Comparison of ENCODE assay signal across 16 cellular contexts in the genomic region with DNA sequence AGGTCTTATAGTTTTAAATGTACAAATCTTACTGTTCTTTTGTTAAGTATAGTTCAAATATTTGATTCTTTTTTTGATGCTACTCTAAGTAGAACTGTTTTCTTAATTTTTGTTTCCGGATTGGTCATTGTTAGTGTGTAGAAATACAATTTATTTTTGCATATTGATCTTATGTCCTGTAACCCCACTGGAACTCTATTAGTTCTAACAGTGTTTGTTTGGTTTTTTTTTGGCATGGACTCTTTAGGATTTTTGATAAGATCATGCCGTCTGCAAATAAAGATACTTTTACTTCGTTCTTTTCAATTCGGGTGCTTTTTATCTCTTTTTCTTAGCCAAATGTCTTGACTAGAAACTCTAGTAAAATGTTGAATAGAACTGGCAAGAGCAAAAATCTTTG. TPM values are rescaled to one million over a fixed set of nuclear protein-coding genes. Genes with fewer than 3 reads are reported as not detected.
A peak's percentile ranks its signal among the peaks of the same experiment; 100 is the strongest.
DNase-seq lines count a peak whose midpoint lies in the region; ATAC-seq, FAIRE-seq and TF ChIP-seq lines count a peak whose summit lies in the region.
"Had no signal": no experiment of that assay in that cellular context is flagged by ENCODE, and none has a peak within 500 bp of the region (broad histone marks: within the 10 kb centered on the region; RNA-seq: fewer than 3 reads in every experiment).

No MANE protein-coding gene starts in this region.

- H3K27me3 ChIP-seq in CD4-positive, alpha-beta T cell (ENCODE audit: control insufficient read depth, insufficient read depth, low read length): no peaks in the 10 kb centered on the region

- intact Hi-C loops in CD4-positive, alpha-beta T cell (cut with DNase I, micrococcal nuclease): no loop called here

- peak overlapping the region; percentile 56 for H3K27ac Mint-ChIP-seq in activated T-cell treated with anti-CD3 and anti-CD28 coated beads, Interleukin-2, amount 50 U/mL, for 72 hours
- peak overlapping the region; percentile 18 for H3K27ac Mint-ChIP-seq in CD4-positive, alpha-beta T cell
- H3K27ac Mint-ChIP-seq: CD8-positive, alpha-beta T cell had no signal

- FAIRE-seq in colon (lab: Jason Lieb, UNC): peak; percentile 88
- FAIRE-seq: GM12892, H54 had no signal

- H3K27ac ChIP-seq in CD4-positive, alpha-beta T cell (ENCODE audit: low read depth, low read length): no peak overlapping the region

- no peaks in the 10 kb centered on the region for H3K4me1 Mint-ChIP-seq in activated T-cell treated with anti-CD3 and anti-CD28 coated beads, Interleukin-2, amount 50 U/mL, for 72 hours (ENCODE audit: low read depth)
- H3K4me1 Mint-ChIP-seq in activated T-cell treated with anti-CD3 and anti-CD28 coated beads, Interleukin-2, amount 50 U/mL, for 4 hours (ENCODE audit: low read depth): no peaks in the 10 kb centered on the region
- no peaks in the 10 kb centered on the region for H3K4me1 Mint-ChIP-seq in CD4-positive, alpha-beta T cell (ENCODE audit: low read depth)

- no peaks in the 10 kb centered on the region for H3K9me3 Mint-ChIP-seq in activated T-cell treated with anti-CD3 and anti-CD28 coated beads, Interleukin-2, amount 50 U/mL, for 72 hours
- H3K9me3 Mint-ChIP-seq in activated T-cell treated with anti-CD3 and anti-CD28 coated beads, Interleukin-2, amount 50 U/mL, for 4 hours: no peaks in the 10 kb centered on the region
- H3K9me3 Mint-ChIP-seq in CD4-positive, alpha-beta T cell: no peaks in the 10 kb centered on the region
- H3K9me3 Mint-ChIP-seq: CD8-positive, alpha-beta T cell had no signal

- DNase-seq in activated T-cell treated with anti-CD3 and anti-CD28 coated beads, Interleukin-2, amount 50 U/mL, for 72 hours: no peak
- DNase-seq in activated T-cell treated with anti-CD3 and anti-CD28 coated beads, Interleukin-2, amount 50 U/mL, for 4 hours: no peak
- no peak for DNase-seq in CD4-positive, alpha-beta T cell
- no peak for DNase-seq in SKM-1 (lab: John Stamatoyannopoulos, UW; ENCODE audit: unreplicated experiment)
- no peak for DNase-seq in activated CD4-positive, alpha-beta T cell treated with anti-CD3 and anti-CD28 coated beads, Interleukin-2, amount 50 U/mL, for 4 hours
- DNase-seq: 8988T; C1 segment of cervical spinal cord; Caco-2; CD8-positive, alpha-beta T cell; DMS153; DND-41; GOT3; HCEC 1CT had no signal

- H3K27me3 Mint-ChIP-seq in activated T-cell treated with anti-CD3 and anti-CD28 coated beads, Interleukin-2, amount 50 U/mL, for 72 hours (ENCODE audit: low read depth): no peaks in the 10 kb centered on the region
- H3K27me3 Mint-ChIP-seq in activated T-cell treated with anti-CD3 and anti-CD28 coated beads, Interleukin-2, amount 50 U/mL, for 4 hours (ENCODE audit: low read depth): no peaks in the 10 kb centered on the region
- no peaks in the 10 kb centered on the region for H3K27me3 Mint-ChIP-seq in CD4-positive, alpha-beta T cell

- H3K4me3 Mint-ChIP-seq in activated T-cell treated with anti-CD3 and anti-CD28 coated beads, Interleukin-2, amount 50 U/mL, for 72 hours: no peak overlapping the region
- H3K4me3 Mint-ChIP-seq in activated T-cell treated with anti-CD3 and anti-CD28 coated beads, Interleukin-2, amount 50 U/mL, for 4 hours: no peak overlapping the region
- H3K4me3 Mint-ChIP-seq in CD4-positive, alpha-beta T cell: no peak overlapping the region
- H3K4me3 Mint-ChIP-seq: CD8-positive, alpha-beta T cell had no signal

- no peak for ATAC-seq in activated T-cell treated with anti-CD3 and anti-CD28 coated beads, Interleukin-2, amount 50 U/mL, for 72 hours (replicated peaks in 1 of 2)
- ATAC-seq in activated T-cell treated with anti-CD3 and anti-CD28 coated beads, Interleukin-2, amount 50 U/mL, for 4 hours: no peak
- no peak for ATAC-seq in CD4-positive, alpha-beta T cell (ENCODE audit: poor library complexity)
- ATAC-seq: CD8-positive, alpha-beta T cell had no signal

- no peak for TF ChIP-seq CTCF in CD4-positive, alpha-beta T cell (IDR thresholded peaks at IDR 0.05)

- H3K9me3 ChIP-seq in CD4-positive, alpha-beta T cell (ENCODE audit: control insufficient read depth, low read length): no peaks in the 10 kb centered on the region
- H3K9me3 ChIP-seq: Caco-2 had no signal

- H3K36me3 Mint-ChIP-seq in activated T-cell treated with anti-CD3 and anti-CD28 coated beads, Interleukin-2, amount 50 U/mL, for 72 hours (ENCODE audit: insufficient read depth in 2 of 2): peaks cover 4 to 13% of the 10 kb centered on the region in 2 donors
- peaks cover 61% of the 10 kb centered on the region for H3K36me3 Mint-ChIP-seq in activated T-cell treated with anti-CD3 and anti-CD28 coated beads, Interleukin-2, amount 50 U/mL, for 4 hours (ENCODE audit: insufficient read depth)
- peaks cover 96% of the 10 kb centered on the region for H3K36me3 Mint-ChIP-seq in CD4-positive, alpha-beta T cell (ENCODE audit: low read depth)

- CTCF ChIA-PET in CD4-positive, alpha-beta T cell (lab: Charles Lee): no interaction called here

- POLR2A ChIA-PET in CD4-positive, alpha-beta T cell (lab: Charles Lee): no interaction called here

RNA-seq across cellular contexts. Expression of gene GDAP2, which starts 26.5 kb away (rescaled TPM):
- 10 to 100 TPM; 27.9 to 28.4 TPM for total RNA-seq in activated T-cell treated with anti-CD3 and anti-CD28 coated beads, Interleukin-2, amount 50 U/mL, for 72 hours
- total RNA-seq in activated T-cell treated with anti-CD3 and anti-CD28 coated beads, Interleukin-2, amount 50 U/mL, for 4 hours: 10 to 100 TPM; 18.6 to 24.4 (median 22.2) TPM
- 10 to 100 TPM; 18.1 to 18.9 TPM for total RNA-seq in CD4-positive, alpha-beta T cell

RNA-seq across cellular contexts. Expression of gene WDR3, which starts 26.6 kb away (rescaled TPM):
- 10 to 100 TPM; 28.8 to 36.2 TPM for total RNA-seq in activated T-cell treated with anti-CD3 and anti-CD28 coated beads, Interleukin-2, amount 50 U/mL, for 72 hours
- 100 to 1,000 TPM; 110 to 137 (median 125) TPM for total RNA-seq in activated T-cell treated with anti-CD3 and anti-CD28 coated beads, Interleukin-2, amount 50 U/mL, for 4 hours
- total RNA-seq in CD4-positive, alpha-beta T cell: 1 to 10 TPM; 5.8 to 7.5 TPM
